In genomic region chr2:223759569-223760430, GRCh38 we compare ENCODE assay signal across 1 cellular context.
TF ChIP-seq lines count a peak whose summit lies in the region.

No MANE protein-coding gene starts in this region.

TF ChIP-seq in HepG2, 621 proteins besides CTCF, POLR2A, EP300 and RAD21 (continued from another document):
- TF ChIP-seq HMG20B (CRISPR knock-in tag; conservative IDR thresholded peaks at IDR 0.05) (no peak), ZNF362 (CRISPR knock-in tag; IDR thresholded peaks at IDR 0.05; ENCODE audit: borderline replicate concordance) (peak; percentile 83), CEBPB (IDR thresholded peaks at IDR 0.05; ENCODE audit: borderline replicate concordance, low read depth, low read length) (peak; percentile 75), BHLHE40 (IDR thresholded peaks at IDR 0.05; ENCODE audit: low read length) (no peak), MAFF (IDR thresholded peaks at IDR 0.05; ENCODE audit: low read depth, low read length) (0 out of 2 replicates have a peak, but pooled peaks have one; percentile 12), CHCHD3 (CRISPR knock-in tag; IDR thresholded peaks at IDR 0.05) (no peak), KLF16 (CRISPR knock-in tag; IDR thresholded peaks at IDR 0.05) (0 out of 4 replicates have a peak, but pooled peaks of 1 of the 2 experiments have one; percentile 5), ZNF737 (CRISPR knock-in tag; IDR thresholded peaks at IDR 0.05; ENCODE audit: borderline replicate concordance) (no peak), DNMT3B (CRISPR knock-in tag; conservative IDR thresholded peaks at IDR 0.05) (0 out of 2 replicates have a peak, but pooled peaks have one; percentile 30), TEAD3 (CRISPR knock-in tag; optimal IDR thresholded peaks at IDR 0.05; ENCODE audit: borderline replicate concordance) (peak; percentile 56), ZNF605 (CRISPR knock-in tag; IDR thresholded peaks at IDR 0.05) (peak; percentile 59; the same call in 1 of the 2 replicates), ZNF263 (CRISPR knock-in tag; IDR thresholded peaks at IDR 0.05) (peak; percentile 88), HNF4A (CRISPR knock-in tag; IDR thresholded peaks at IDR 0.05) (peak; percentile 43; the same call in 1 of the 2 replicates), DPF2 (CRISPR knock-in tag; IDR thresholded peaks at IDR 0.05; ENCODE audit: borderline replicate concordance, low read depth) (no peak), POLR2G (IDR thresholded peaks at IDR 0.05; ENCODE audit: low read depth, low read length) (peak; percentile 31; the same call in 1 of the 2 replicates), ZNF329 (CRISPR knock-in tag; IDR thresholded peaks at IDR 0.05; ENCODE audit: low read depth) (no peak), ZNF331 (CRISPR knock-in tag; IDR thresholded peaks at IDR 0.05) (0 out of 2 replicates have a peak, but pooled peaks have one; percentile 15), ZNF510 (CRISPR knock-in tag; IDR thresholded peaks at IDR 0.05; ENCODE audit: low read depth) (no peak), ATF4 (CRISPR knock-in tag; IDR thresholded peaks at IDR 0.05) (peak; percentile 52 to 90; a peak in 2 of 4 replicates), ZNF253 (CRISPR knock-in tag; IDR thresholded peaks at IDR 0.05; ENCODE audit: borderline replicate concordance) (no peak), GATAD2A (CRISPR knock-in tag; IDR thresholded peaks at IDR 0.05) (peak; percentile 12; the same call in 1 of the 2 replicates), IRF2 (CRISPR knock-in tag; IDR thresholded peaks at IDR 0.05) (peak; percentile 11; the same call in 1 of the 2 replicates), NR2C2 (CRISPR knock-in tag; IDR thresholded peaks at IDR 0.05; ENCODE audit: borderline replicate concordance) (peak; percentile 24; the same call in 1 of the 2 replicates), ZSCAN25 (CRISPR knock-in tag; IDR thresholded peaks at IDR 0.05) (no peak), POLR2AphosphoS2 (IDR thresholded peaks at IDR 0.05; ENCODE audit: low read depth, low read length) (no peak), SNAI1 (CRISPR knock-in tag; IDR thresholded peaks at IDR 0.05; ENCODE audit: borderline replicate concordance) (no peak), ZNF431 (CRISPR knock-in tag; IDR thresholded peaks at IDR 0.05; ENCODE audit: borderline replicate concordance, low read depth) (no peak), ZBTB20 (CRISPR knock-in tag; IDR thresholded peaks at IDR 0.05; ENCODE audit: borderline replicate concordance, low read depth) (peak; percentile 35; the same call in 1 of the 2 replicates), ZNF296 (CRISPR knock-in tag; conservative IDR thresholded peaks at IDR 0.05) (no peak)
- TF ChIP-seq, protein P1, sequence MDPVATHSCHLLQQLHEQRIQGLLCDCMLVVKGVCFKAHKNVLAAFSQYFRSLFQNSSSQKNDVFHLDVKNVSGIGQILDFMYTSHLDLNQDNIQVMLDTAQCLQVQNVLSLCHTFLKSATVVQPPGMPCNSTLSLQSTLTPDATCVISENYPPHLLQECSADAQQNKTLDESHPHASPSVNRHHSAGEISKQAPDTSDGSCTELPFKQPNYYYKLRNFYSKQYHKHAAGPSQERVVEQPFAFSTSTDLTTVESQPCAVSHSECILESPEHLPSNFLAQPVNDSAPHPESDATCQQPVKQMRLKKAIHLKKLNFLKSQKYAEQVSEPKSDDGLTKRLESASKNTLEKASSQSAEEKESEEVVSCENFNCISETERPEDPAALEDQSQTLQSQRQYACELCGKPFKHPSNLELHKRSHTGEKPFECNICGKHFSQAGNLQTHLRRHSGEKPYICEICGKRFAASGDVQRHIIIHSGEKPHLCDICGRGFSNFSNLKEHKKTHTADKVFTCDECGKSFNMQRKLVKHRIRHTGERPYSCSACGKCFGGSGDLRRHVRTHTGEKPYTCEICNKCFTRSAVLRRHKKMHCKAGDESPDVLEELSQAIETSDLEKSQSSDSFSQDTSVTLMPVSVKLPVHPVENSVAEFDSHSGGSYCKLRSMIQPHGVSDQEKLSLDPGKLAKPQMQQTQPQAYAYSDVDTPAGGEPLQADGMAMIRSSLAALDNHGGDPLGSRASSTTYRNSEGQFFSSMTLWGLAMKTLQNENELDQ (CRISPR knock-in tag; IDR thresholded peaks at IDR 0.05; ENCODE audit: borderline replicate concordance), result no peak
- TF ChIP-seq, protein P2, sequence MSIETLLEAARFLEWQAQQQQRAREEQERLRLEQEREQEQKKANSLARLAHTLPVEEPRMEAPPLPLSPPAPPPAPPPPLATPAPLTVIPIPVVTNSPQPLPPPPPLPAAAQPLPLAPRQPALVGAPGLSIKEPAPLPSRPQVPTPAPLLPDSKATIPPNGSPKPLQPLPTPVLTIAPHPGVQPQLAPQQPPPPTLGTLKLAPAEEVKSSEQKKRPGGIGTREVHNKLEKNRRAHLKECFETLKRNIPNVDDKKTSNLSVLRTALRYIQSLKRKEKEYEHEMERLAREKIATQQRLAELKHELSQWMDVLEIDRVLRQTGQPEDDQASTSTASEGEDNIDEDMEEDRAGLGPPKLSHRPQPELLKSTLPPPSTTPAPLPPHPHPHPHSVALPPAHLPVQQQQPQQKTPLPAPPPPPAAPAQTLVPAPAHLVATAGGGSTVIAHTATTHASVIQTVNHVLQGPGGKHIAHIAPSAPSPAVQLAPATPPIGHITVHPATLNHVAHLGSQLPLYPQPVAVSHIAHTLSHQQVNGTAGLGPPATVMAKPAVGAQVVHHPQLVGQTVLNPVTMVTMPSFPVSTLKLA (IDR thresholded peaks at IDR 0.05), result no peak
- TF ChIP-seq, protein P3, sequence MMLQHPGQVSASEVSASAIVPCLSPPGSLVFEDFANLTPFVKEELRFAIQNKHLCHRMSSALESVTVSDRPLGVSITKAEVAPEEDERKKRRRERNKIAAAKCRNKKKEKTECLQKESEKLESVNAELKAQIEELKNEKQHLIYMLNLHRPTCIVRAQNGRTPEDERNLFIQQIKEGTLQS (CRISPR knock-in tag; IDR thresholded peaks at IDR 0.05), result peak; percentile 81; the same call in 1 of the 2 replicates
- TF ChIP-seq, protein P4, sequence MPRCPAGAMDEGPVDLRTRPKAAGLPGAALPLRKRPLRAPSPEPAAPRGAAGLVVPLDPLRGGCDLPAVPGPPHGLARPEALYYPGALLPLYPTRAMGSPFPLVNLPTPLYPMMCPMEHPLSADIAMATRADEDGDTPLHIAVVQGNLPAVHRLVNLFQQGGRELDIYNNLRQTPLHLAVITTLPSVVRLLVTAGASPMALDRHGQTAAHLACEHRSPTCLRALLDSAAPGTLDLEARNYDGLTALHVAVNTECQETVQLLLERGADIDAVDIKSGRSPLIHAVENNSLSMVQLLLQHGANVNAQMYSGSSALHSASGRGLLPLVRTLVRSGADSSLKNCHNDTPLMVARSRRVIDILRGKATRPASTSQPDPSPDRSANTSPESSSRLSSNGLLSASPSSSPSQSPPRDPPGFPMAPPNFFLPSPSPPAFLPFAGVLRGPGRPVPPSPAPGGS (CRISPR knock-in tag; IDR thresholded peaks at IDR 0.05), result no peak
- TF ChIP-seq, protein P5, sequence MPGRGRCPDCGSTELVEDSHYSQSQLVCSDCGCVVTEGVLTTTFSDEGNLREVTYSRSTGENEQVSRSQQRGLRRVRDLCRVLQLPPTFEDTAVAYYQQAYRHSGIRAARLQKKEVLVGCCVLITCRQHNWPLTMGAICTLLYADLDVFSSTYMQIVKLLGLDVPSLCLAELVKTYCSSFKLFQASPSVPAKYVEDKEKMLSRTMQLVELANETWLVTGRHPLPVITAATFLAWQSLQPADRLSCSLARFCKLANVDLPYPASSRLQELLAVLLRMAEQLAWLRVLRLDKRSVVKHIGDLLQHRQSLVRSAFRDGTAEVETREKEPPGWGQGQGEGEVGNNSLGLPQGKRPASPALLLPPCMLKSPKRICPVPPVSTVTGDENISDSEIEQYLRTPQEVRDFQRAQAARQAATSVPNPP (CRISPR knock-in tag; IDR thresholded peaks at IDR 0.05), result no peak
- TF ChIP-seq, protein P6, sequence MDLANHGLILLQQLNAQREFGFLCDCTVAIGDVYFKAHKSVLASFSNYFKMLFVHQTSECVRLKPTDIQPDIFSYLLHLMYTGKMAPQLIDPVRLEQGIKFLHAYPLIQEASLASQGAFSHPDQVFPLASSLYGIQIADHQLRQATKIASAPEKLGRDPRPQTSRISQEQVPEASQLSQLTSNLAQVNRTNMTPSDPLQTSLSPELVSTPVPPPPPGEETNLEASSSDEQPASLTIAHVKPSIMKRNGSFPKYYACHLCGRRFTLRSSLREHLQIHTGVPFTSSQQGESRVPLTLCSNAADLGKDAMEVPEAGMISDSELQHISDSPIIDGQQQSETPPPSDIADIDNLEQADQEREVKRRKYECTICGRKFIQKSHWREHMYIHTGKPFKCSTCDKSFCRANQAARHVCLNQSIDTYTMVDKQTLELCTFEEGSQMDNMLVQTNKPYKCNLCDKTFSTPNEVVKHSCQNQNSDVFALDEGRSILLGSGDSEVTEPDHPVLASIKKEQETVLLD (CRISPR knock-in tag; IDR thresholded peaks at IDR 0.05; ENCODE audit: low read depth), result 0 out of 2 replicates have a peak, but pooled peaks have one; percentile 22
- TF ChIP-seq, protein P7, sequence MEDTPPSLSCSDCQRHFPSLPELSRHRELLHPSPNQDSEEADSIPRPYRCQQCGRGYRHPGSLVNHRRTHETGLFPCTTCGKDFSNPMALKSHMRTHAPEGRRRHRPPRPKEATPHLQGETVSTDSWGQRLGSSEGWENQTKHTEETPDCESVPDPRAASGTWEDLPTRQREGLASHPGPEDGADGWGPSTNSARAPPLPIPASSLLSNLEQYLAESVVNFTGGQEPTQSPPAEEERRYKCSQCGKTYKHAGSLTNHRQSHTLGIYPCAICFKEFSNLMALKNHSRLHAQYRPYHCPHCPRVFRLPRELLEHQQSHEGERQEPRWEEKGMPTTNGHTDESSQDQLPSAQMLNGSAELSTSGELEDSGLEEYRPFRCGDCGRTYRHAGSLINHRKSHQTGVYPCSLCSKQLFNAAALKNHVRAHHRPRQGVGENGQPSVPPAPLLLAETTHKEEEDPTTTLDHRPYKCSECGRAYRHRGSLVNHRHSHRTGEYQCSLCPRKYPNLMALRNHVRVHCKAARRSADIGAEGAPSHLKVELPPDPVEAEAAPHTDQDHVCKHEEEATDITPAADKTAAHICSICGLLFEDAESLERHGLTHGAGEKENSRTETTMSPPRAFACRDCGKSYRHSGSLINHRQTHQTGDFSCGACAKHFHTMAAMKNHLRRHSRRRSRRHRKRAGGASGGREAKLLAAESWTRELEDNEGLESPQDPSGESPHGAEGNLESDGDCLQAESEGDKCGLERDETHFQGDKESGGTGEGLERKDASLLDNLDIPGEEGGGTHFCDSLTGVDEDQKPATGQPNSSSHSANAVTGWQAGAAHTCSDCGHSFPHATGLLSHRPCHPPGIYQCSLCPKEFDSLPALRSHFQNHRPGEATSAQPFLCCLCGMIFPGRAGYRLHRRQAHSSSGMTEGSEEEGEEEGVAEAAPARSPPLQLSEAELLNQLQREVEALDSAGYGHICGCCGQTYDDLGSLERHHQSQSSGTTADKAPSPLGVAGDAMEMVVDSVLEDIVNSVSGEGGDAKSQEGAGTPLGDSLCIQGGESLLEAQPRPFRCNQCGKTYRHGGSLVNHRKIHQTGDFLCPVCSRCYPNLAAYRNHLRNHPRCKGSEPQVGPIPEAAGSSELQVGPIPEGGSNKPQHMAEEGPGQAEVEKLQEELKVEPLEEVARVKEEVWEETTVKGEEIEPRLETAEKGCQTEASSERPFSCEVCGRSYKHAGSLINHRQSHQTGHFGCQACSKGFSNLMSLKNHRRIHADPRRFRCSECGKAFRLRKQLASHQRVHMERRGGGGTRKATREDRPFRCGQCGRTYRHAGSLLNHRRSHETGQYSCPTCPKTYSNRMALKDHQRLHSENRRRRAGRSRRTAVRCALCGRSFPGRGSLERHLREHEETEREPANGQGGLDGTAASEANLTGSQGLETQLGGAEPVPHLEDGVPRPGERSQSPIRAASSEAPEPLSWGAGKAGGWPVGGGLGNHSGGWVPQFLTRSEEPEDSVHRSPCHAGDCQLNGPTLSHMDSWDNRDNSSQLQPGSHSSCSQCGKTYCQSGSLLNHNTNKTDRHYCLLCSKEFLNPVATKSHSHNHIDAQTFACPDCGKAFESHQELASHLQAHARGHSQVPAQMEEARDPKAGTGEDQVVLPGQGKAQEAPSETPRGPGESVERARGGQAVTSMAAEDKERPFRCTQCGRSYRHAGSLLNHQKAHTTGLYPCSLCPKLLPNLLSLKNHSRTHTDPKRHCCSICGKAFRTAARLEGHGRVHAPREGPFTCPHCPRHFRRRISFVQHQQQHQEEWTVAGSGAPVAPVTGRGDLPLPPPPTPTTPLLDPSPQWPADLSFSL (CRISPR knock-in tag; IDR thresholded peaks at IDR 0.05), result no peak
